ENCODE assay signal across 9 cellular contexts in the genomic region with DNA sequence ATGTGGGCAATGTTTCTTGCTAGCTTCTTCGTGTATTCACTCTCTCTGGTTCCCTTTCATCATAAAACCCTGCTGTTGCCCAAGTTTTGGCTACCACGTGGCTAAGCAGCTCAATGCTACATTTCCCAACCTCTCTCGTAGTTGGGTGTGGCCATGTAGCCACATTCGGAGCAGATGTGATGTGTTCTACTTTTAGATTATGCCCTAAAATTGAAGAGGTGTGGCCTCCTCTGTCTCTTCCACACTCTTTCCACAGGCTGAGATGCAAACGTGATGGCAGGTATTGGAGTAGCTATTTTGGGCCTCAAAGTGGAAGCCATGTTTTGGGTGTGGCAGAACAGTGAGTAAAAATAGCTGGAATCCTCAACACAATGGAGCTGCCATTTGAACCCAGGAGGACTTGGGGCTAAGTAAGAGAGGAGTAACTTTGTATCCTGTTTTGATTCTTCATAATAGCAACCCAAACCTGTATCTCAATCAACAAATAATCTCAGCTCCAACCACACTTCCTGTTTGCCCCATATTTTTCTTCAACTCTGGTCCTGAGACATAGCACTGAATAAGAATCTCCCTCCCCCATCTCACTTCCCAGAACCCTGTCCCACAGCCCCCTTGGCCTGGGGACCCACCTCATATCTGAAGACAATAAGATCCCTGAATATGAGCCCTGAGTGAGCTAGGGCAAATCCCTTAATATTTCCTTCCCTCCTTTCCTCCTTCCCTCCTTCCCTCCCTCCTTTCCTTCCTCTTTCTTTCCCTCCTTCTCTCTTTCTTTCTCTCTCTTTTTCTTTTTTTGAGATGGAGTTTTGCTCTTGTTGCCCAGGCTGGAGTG. TPM values are rescaled to one million over a fixed set of nuclear protein-coding genes. Genes with fewer than 3 reads are reported as not detected.
DNase-seq lines count a peak whose midpoint lies in the region; ATAC-seq and FAIRE-seq lines count a peak whose summit lies in the region.
"Had no signal": no experiment of that assay in that cellular context is flagged by ENCODE, and none has a peak within 500 bp of the region (broad histone marks: within the 10 kb centered on the region; RNA-seq: fewer than 3 reads in every experiment).

No MANE protein-coding gene starts in this region.

- H3K36me3 ChIP-seq in CD4-positive, CD25-positive, alpha-beta regulatory T cell (ENCODE audit: control insufficient read depth, insufficient read depth, low read length), result no peaks in the 10 kb centered on the region

- FAIRE-seq in HTR-8/SVneo (lab: Jason Lieb, UNC), result no peak

- peak overlapping the region; percentile 52 for H3K4me3 ChIP-seq in CD4-positive, CD25-positive, alpha-beta regulatory T cell (ENCODE audit: low read depth, low read length)
- H3K4me3 ChIP-seq: GM23338 had no signal

- H3K27ac Mint-ChIP-seq in CD4-positive, CD25-positive, alpha-beta regulatory T cell, result peak overlapping the region; percentile 96 to 99 (median 97)
- H3K27ac Mint-ChIP-seq: activated B cell treated with CpG ODN at 0.5 μM for 24 hours, GM23338 had no signal

- peak; percentile 47 to 83 for ATAC-seq in CD4-positive, CD25-positive, alpha-beta regulatory T cell (ENCODE audit: low read depth in 2 of 2)
- ATAC-seq: GM23338 had no signal

- peaks cover 0 to 56% (median 33%) of the 10 kb centered on the region in 4 donors for H3K4me1 Mint-ChIP-seq in CD4-positive, CD25-positive, alpha-beta regulatory T cell
- H3K4me1 Mint-ChIP-seq: activated B cell treated with CpG ODN at 0.5 μM for 24 hours had no signal

- H3K27me3 Mint-ChIP-seq in CD4-positive, CD25-positive, alpha-beta regulatory T cell, result peaks cover 4% of the 10 kb centered on the region

- no peaks in the 10 kb centered on the region for H3K9me3 ChIP-seq in CD4-positive, CD25-positive, alpha-beta regulatory T cell (ENCODE audit: control insufficient read depth in 2 of 2, low read length in 2 of 2)

- no peaks in the 10 kb centered on the region for H3K27me3 ChIP-seq in CD4-positive, CD25-positive, alpha-beta regulatory T cell (ENCODE audit: control insufficient read depth, insufficient read depth, low read length)

- peaks cover 5% of the 10 kb centered on the region for H3K36me3 Mint-ChIP-seq in CD4-positive, CD25-positive, alpha-beta regulatory T cell

- DNase-seq in CD4-positive, CD25-positive, alpha-beta regulatory T cell, result peak in 2 of 3 donors; percentile 41 to 66
- peak; percentile 97 for DNase-seq in SKM-1 treated with dmso at 0.1 percent for 144 hours (lab: John Stamatoyannopoulos, UW; ENCODE audit: unreplicated experiment)
- DNase-seq in iris pigment epithelial cell (ENCODE audit: low read depth), result peak; percentile 31
- no peak for DNase-seq in NCI-H524 treated with DMSO at 0.1 percent for 48 hours (lab: John Stamatoyannopoulos, UW)
- no peak for DNase-seq in AG08396 (ENCODE audit: low spot score)
- no peak for DNase-seq in HTR-8/SVneo (ENCODE audit: insufficient read length, low spot score)
- DNase-seq: activated B cell treated with CpG ODN at 0.5 μM for 24 hours, NCI-H1048 had no signal

- H3K27ac ChIP-seq in CD4-positive, CD25-positive, alpha-beta regulatory T cell (ENCODE audit: insufficient read depth, low read length, poor library complexity, severe bottlenecking), result peak overlapping the region; percentile 45

- H3K4me1 ChIP-seq in CD4-positive, CD25-positive, alpha-beta regulatory T cell (ENCODE audit: control insufficient read depth, insufficient read depth, low read length, poor library complexity, severe bottlenecking), result peaks cover 18% of the 10 kb centered on the region

- peak overlapping the region; percentile 18 to 79 (median 46) for H3K4me3 Mint-ChIP-seq in CD4-positive, CD25-positive, alpha-beta regulatory T cell
- H3K4me3 Mint-ChIP-seq: activated B cell treated with CpG ODN at 0.5 μM for 24 hours, GM23338 had no signal

- H3K9me3 Mint-ChIP-seq in CD4-positive, CD25-positive, alpha-beta regulatory T cell, result peaks cover 0 to 4% (median 2%) of the 10 kb centered on the region in 7 donors
- H3K9me3 Mint-ChIP-seq: activated B cell treated with CpG ODN at 0.5 μM for 24 hours, GM23338 had no signal

RNA-seq across cellular contexts. Expression of a gene that starts 4.0 kb away (rescaled TPM):
- not detected for total RNA-seq in CD4-positive, CD25-positive, alpha-beta regulatory T cell
- polyA plus RNA-seq in CD4-positive, CD25-positive, alpha-beta regulatory T cell, result not detected
- total RNA-seq: activated B cell treated with CpG ODN at 0.5 μM for 24 hours had no signal

RNA-seq across cellular contexts. Expression of a gene that starts 19.0 kb away (rescaled TPM):
- total RNA-seq in CD4-positive, CD25-positive, alpha-beta regulatory T cell, result 49.5 TPM
- polyA plus RNA-seq in CD4-positive, CD25-positive, alpha-beta regulatory T cell, result 10 to 100 TPM; 43.4 to 97.5 (median 70.5) TPM

RNA-seq across cellular contexts. Expression of a gene that starts 28.1 kb away (rescaled TPM):
- not detected for total RNA-seq in CD4-positive, CD25-positive, alpha-beta regulatory T cell
- polyA plus RNA-seq in CD4-positive, CD25-positive, alpha-beta regulatory T cell, result not detected
- total RNA-seq: activated B cell treated with CpG ODN at 0.5 μM for 24 hours, GM23338 had no signal
- polyA plus RNA-seq: GM23338 had no signal

RNA-seq across cellular contexts. Expression of a gene that starts 40.3 kb away (rescaled TPM):
- total RNA-seq in CD4-positive, CD25-positive, alpha-beta regulatory T cell, result 6.8 TPM
- under 1 TPM; 0.11 to 0.72 (median 0.21) TPM for polyA plus RNA-seq in CD4-positive, CD25-positive, alpha-beta regulatory T cell
- polyA plus RNA-seq: GM23338 had no signal

RNA-seq across cellular contexts. Expression of a gene that starts 42.9 kb away (rescaled TPM):
- 55.2 TPM for total RNA-seq in CD4-positive, CD25-positive, alpha-beta regulatory T cell
- 10 to 100 TPM; 24.8 to 39.3 (median 30.7) TPM for polyA plus RNA-seq in CD4-positive, CD25-positive, alpha-beta regulatory T cell

Comparison
In these comparisons a context has a peak if more than half of its experiments do, and no peak if none do; other contexts are left out.
1. DNase-seq: peak in CD4-positive, CD25-positive, alpha-beta regulatory T cell (2 of 3), SKM-1 treated with dmso at 0.1 percent for 144 hours (single experiment) and iris pigment epithelial cell (single experiment); none in NCI-H524 treated with DMSO at 0.1 percent for 48 hours (single experiment), AG08396 (single experiment) and HTR-8/SVneo (single experiment).